Comparison of ENCODE assay signal across 21 cellular contexts in the genomic region with DNA sequence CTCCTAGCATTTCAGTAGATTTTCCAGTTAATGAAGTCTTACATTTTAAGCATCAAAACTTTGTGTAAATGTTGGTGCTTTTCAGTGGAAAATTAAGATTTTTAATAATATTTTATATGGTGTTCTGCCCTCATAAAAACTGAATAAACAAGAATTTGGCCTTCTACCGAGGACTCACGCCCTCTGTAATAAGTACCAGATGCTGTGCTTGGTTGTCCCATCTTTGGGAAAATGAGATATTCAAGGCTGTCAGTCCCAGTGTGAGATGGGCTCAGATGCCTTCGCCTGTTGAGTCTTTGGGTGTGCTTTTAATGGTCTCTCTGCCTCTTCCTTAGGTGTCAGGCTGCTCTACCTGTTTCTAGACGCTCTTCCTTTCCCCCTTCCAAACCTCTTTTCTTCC. TPM values are rescaled to one million over a fixed set of nuclear protein-coding genes. Genes with fewer than 3 reads are reported as not detected.
DNase-seq lines count a peak whose midpoint lies in the region; ATAC-seq and TF ChIP-seq lines count a peak whose summit lies in the region.
"Had no signal": no experiment of that assay in that cellular context is flagged by ENCODE, and none has a peak within 500 bp of the region (broad histone marks: within the 10 kb centered on the region; RNA-seq: fewer than 3 reads in every experiment).

No MANE protein-coding gene starts in this region.

- TF ChIP-seq EP300 in suprapubic skin (IDR thresholded peaks at IDR 0.05) = no peak

- no peak overlapping the region for H3K9ac ChIP-seq in adipocyte (ENCODE audit: low read length)
- no peak overlapping the region for H3K9ac ChIP-seq in H9 (ENCODE audit: extremely low read depth, insufficient read length, low read length)
- H3K9ac ChIP-seq: BLaER1 had no signal

- H3K4me3 Mint-ChIP-seq in H9 = no peak overlapping the region
- no peak overlapping the region for H3K4me3 Mint-ChIP-seq in immature natural killer cell
- H3K4me3 Mint-ChIP-seq: B cell; CD4-positive, CD25-positive, alpha-beta regulatory T cell; CD8-positive, alpha-beta T cell; GM23338; HFFc6 had no signal

- peaks cover 4 to 58% (median 25%) of the 10 kb centered on the region in 3 experiments; a peak in 6 of 7 replicates for H3K36me3 Mint-ChIP-seq in H9 (ENCODE audit: insufficient read depth in 1 of 3, low read depth in 3 of 3)
- H3K36me3 Mint-ChIP-seq in immature natural killer cell = peaks cover 0 to 14% (median 10%) of the 10 kb centered on the region in 3 donors

- no peak overlapping the region for H3K14ac ChIP-seq in H9 (ENCODE audit: insufficient read depth, low read length)

- H3K27ac ChIP-seq in suprapubic skin (peak overlapping the region; percentile 29), H9 (ENCODE audit: insufficient read length, low read depth, low read length) (no peak overlapping the region)
- H3K27ac ChIP-seq: 22Rv1, BLaER1, C4-2B had no signal

- peaks cover 6% of the 10 kb centered on the region for H3K4me1 ChIP-seq in adipocyte (ENCODE audit: control insufficient read depth, insufficient read depth, low read length)
- H3K4me1 ChIP-seq in suprapubic skin = no peaks in the 10 kb centered on the region
- H3K4me1 ChIP-seq in H9 (ENCODE audit: insufficient read depth, low read length) = no peaks in the 10 kb centered on the region
- H3K4me1 ChIP-seq: BLaER1, Caco-2, HAP-1 had no signal

- H2BK15ac ChIP-seq in H9 (ENCODE audit: low read depth, low read length) = no peak overlapping the region

- TF ChIP-seq CTCF in AG10803 (conservative IDR thresholded peaks at IDR 0.05; ENCODE audit: low read length) (no peak), suprapubic skin (IDR thresholded peaks at IDR 0.05) (no peak), H9 (conservative IDR thresholded peaks at IDR 0.05) (no peak)

- no peak overlapping the region for H2AFZ ChIP-seq in H9 (ENCODE audit: low read length)
- H2AFZ ChIP-seq: GM23338 had no signal

- H3K27me3 ChIP-seq in adipocyte (replicated peaks; ENCODE audit: control insufficient read depth, insufficient read depth, low read length) = no peaks in the 10 kb centered on the region
- no peaks in the 10 kb centered on the region for H3K27me3 ChIP-seq in suprapubic skin
- H3K27me3 ChIP-seq in H9 (ENCODE audit: insufficient read depth, low read length) = no peaks in the 10 kb centered on the region
- H3K27me3 ChIP-seq: BLaER1 had no signal

- no peak overlapping the region for H4K8ac ChIP-seq in H9 (replicated peaks; ENCODE audit: insufficient read length, low read depth, low read length)

- no peaks in the 10 kb centered on the region for H3K9me3 ChIP-seq in adipocyte (ENCODE audit: control insufficient read depth, low read length)
- H3K9me3 ChIP-seq in suprapubic skin = no peaks in the 10 kb centered on the region
- H3K9me3 ChIP-seq in H9 (ENCODE audit: control insufficient read depth, low read depth, low read length) = no peaks in the 10 kb centered on the region
- H3K9me3 ChIP-seq: BLaER1, Caco-2, HAP-1 had no signal

- H3K18ac ChIP-seq in H9 (ENCODE audit: insufficient read length, low read depth, low read length) = no peak overlapping the region

- H3K4me2 ChIP-seq in H9 (ENCODE audit: insufficient read depth, insufficient read length, low read length) = no peak overlapping the region
- H3K4me2 ChIP-seq: BLaER1, GM23338 had no signal

- TF ChIP-seq POLR2A in suprapubic skin (IDR thresholded peaks at IDR 0.05) = no peak

- no peak overlapping the region for H2BK20ac ChIP-seq in H9 (ENCODE audit: low read depth, low read length, poor library complexity, severe bottlenecking)

- H4K5ac ChIP-seq in H9 (ENCODE audit: insufficient read length, low read depth, low read length) = no peak overlapping the region

- no peaks in the 10 kb centered on the region for H4K20me1 ChIP-seq in H9 (ENCODE audit: control insufficient read depth, insufficient read depth, insufficient read length)
- H4K20me1 ChIP-seq: BLaER1 had no signal

- no peak overlapping the region for H3K4ac ChIP-seq in H9 (ENCODE audit: low read depth, low read length)

- no peaks in the 10 kb centered on the region for H3K79me1 ChIP-seq in H9 (ENCODE audit: insufficient read depth, low read depth, low read length, poor library complexity, severe bottlenecking)

- H3K36me3 ChIP-seq in adipocyte (ENCODE audit: control insufficient read depth, insufficient read depth, low read length, severe bottlenecking) (no peaks in the 10 kb centered on the region), suprapubic skin (no peaks in the 10 kb centered on the region)
- H3K36me3 ChIP-seq: HAP-1 had no signal

- H3K23ac ChIP-seq in H9 (ENCODE audit: insufficient read length, low read depth, low read length) = no peak overlapping the region

- DNase-seq in AG10803 (ENCODE audit: low read depth) = peak; percentile 6
- peak; percentile 25 for DNase-seq in GM03348 (ENCODE audit: low spot score)
- DNase-seq in adipocyte (ENCODE audit: low read depth) = peak; percentile 11
- no peak for DNase-seq in suprapubic skin (ENCODE audit: low spot score in 2 of 2)
- DNase-seq in H9 = no peak
- no peak for DNase-seq in immature natural killer cell
- DNase-seq: Caco-2; CD4-positive, CD25-positive, alpha-beta regulatory T cell; CD8-positive, alpha-beta T cell; DMS 273 treated with DMSO at 0.1 percent for 48 hours; DMS79; EL; GDM1; HFFc6 had no signal

- no peaks in the 10 kb centered on the region for H3K23me2 ChIP-seq in H9 (ENCODE audit: insufficient read length, low read depth, low read length, poor library complexity, severe bottlenecking)

- no peak overlapping the region for H2BK5ac ChIP-seq in H9 (ENCODE audit: insufficient read length, low read length)

- H2BK120ac ChIP-seq in H9 (ENCODE audit: low read depth, low read length, poor library complexity, severe bottlenecking) = no peak overlapping the region

- H2BK12ac ChIP-seq in H9 (ENCODE audit: insufficient read length, low read depth, low read length) = no peak overlapping the region

- H3K27me3 Mint-ChIP-seq in H9 (ENCODE audit: low read depth) (no peaks in the 10 kb centered on the region), immature natural killer cell (ENCODE audit: low read depth in 3 of 3) (peaks cover 0 to 2% (median 0%) of the 10 kb centered on the region in 3 donors)
- H3K27me3 Mint-ChIP-seq: B cell; CD4-positive, CD25-positive, alpha-beta regulatory T cell had no signal

- H3K79me2 ChIP-seq in H9 (ENCODE audit: insufficient read depth, low read length) = no peaks in the 10 kb centered on the region

- H4K91ac ChIP-seq in H9 (ENCODE audit: insufficient read length, low read depth, low read length) = no peak overlapping the region

- H3T11ph ChIP-seq in H9 (ENCODE audit: low read length) = no peak overlapping the region

- H3K4me1 Mint-ChIP-seq in H9 = peaks cover 8 to 10% of the 10 kb centered on the region in 2 experiments
- H3K4me1 Mint-ChIP-seq in immature natural killer cell = no peaks in the 10 kb centered on the region
- H3K4me1 Mint-ChIP-seq: B cell; CD4-positive, CD25-positive, alpha-beta regulatory T cell had no signal

- H3K9me3 Mint-ChIP-seq in H9 (no peaks in the 10 kb centered on the region), immature natural killer cell (no peaks in the 10 kb centered on the region)
- H3K9me3 Mint-ChIP-seq: CD4-positive, CD25-positive, alpha-beta regulatory T cell; CD8-positive, alpha-beta T cell; GM23338; HFFc6 had no signal

- no peak overlapping the region for H3K56ac ChIP-seq in H9 (ENCODE audit: insufficient read length, low read depth, low read length)

- WGBS in suprapubic skin = 61% methylated on average over 4 of the region's 4 CpGs
- WGBS in H9 (ENCODE audit: extremely low coverage, insufficient read length, low lambda C conversion rate) = no CpG with 5 or more reads among the region's 4 CpGs

- no peak overlapping the region for H2AK5ac ChIP-seq in H9 (ENCODE audit: insufficient read length, low read length)

- H3K27ac Mint-ChIP-seq in H9 (no peak overlapping the region), immature natural killer cell (no peak overlapping the region)
- H3K27ac Mint-ChIP-seq: B cell; CD8-positive, alpha-beta T cell; GM23338; HFFc6 had no signal

- H3K4me3 ChIP-seq in AG10803 (ENCODE audit: low read length) (no peak overlapping the region), adipocyte (ENCODE audit: low read length) (no peak overlapping the region), suprapubic skin (no peak overlapping the region)
- H3K4me3 ChIP-seq: BLaER1, GM23338, HAP-1 had no signal

- ATAC-seq in SK-N-SH treated with all-trans-retinoic acid at 6 μM for 48 hours = no peak
- ATAC-seq: CD8-positive, alpha-beta T cell; GM23338 had no signal

TF ChIP-seq in SK-N-SH treated with all-trans-retinoic acid at 6 μM for 48 hours, 23 proteins besides CTCF, POLR2A, EP300 and RAD21:
- TF ChIP-seq, protein P1, sequence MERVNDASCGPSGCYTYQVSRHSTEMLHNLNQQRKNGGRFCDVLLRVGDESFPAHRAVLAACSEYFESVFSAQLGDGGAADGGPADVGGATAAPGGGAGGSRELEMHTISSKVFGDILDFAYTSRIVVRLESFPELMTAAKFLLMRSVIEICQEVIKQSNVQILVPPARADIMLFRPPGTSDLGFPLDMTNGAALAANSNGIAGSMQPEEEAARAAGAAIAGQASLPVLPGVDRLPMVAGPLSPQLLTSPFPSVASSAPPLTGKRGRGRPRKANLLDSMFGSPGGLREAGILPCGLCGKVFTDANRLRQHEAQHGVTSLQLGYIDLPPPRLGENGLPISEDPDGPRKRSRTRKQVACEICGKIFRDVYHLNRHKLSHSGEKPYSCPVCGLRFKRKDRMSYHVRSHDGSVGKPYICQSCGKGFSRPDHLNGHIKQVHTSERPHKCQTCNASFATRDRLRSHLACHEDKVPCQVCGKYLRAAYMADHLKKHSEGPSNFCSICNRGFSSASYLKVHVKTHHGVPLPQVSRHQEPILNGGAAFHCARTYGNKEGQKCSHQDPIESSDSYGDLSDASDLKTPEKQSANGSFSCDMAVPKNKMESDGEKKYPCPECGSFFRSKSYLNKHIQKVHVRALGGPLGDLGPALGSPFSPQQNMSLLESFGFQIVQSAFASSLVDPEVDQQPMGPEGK (CRISPR knock-in tag; IDR thresholded peaks at IDR 0.05; ENCODE audit: borderline replicate concordance) = no peak
- TF ChIP-seq ZNF8 (CRISPR knock-in tag; IDR thresholded peaks at IDR 0.05) (no peak), TOX (CRISPR knock-in tag; IDR thresholded peaks at IDR 0.05; ENCODE audit: borderline replicate concordance) (no peak), CSDC2 (CRISPR knock-in tag; IDR thresholded peaks at IDR 0.05) (no peak), ZFP3 (CRISPR knock-in tag; IDR thresholded peaks at IDR 0.05) (no peak)
TF ChIP-seq in SK-N-SH treated with all-trans-retinoic acid at 6 μM for 48 hours: peak in this region for 0.

RNA-seq across cellular contexts. Expression of gene GALNT12, which starts 28.7 kb away (rescaled TPM):
- total RNA-seq in suprapubic skin (1 to 10 TPM; 1.4 to 8.0 (median 5.5) TPM), H9 (2021) (18.0 and 18.5 TPM in 2 replicates)
- 1 to 10 TPM; 1.7 to 4.3 (median 4.2) TPM for polyA plus RNA-seq in immature natural killer cell

RNA-seq across cellular contexts. Expression of gene ANKS6, which starts 39.9 kb away (rescaled TPM):
- total RNA-seq in suprapubic skin (10 to 100 TPM in 2 of 4 donors, 1 to 10 TPM in 2; 7.0 to 37.8 (median 10.3) TPM), H9 (2021) (44.5 and 46.3 TPM in 2 replicates)
- 1 to 10 TPM; 2.6 to 3.7 (median 3.2) TPM for polyA plus RNA-seq in immature natural killer cell

Comparison
In these comparisons a context has a peak if more than half of its experiments do, and no peak if none do; other contexts are left out.
1. DNase-seq: peak in AG10803 (single experiment), GM03348 (single experiment) and adipocyte (single experiment); none in suprapubic skin (0 of 2), H9 (single experiment) and immature natural killer cell (0 of 3).